36 cellular contexts compared by ENCODE assay signal in genomic region chr5:133603711-133604110, GRCh38. TPM values are rescaled to one million over a fixed set of nuclear protein-coding genes. Genes with fewer than 3 reads are reported as not detected.
"Had no signal": no experiment of that assay in that cellular context is flagged by ENCODE, and none has a peak within 500 bp of the region (broad histone marks: within the 10 kb centered on the region; RNA-seq: fewer than 3 reads in every experiment).

No MANE protein-coding gene starts in this region.

- DNase-seq: activated CD4-positive, alpha-beta T cell treated with anti-CD3 and anti-CD28 coated beads for 1 hour; activated CD4-positive, alpha-beta T cell treated with anti-CD3 and anti-CD28 coated beads for 4 hours; activated CD4-positive, alpha-beta T cell treated with anti-CD3 and anti-CD28 coated beads, Interleukin-2, amount 10 ng/mL, durations not matched to agents 7 days and 5 days; activated CD4-positive, alpha-beta T cell treated with anti-CD3 and anti-CD28 coated beads, Interleukin-2, amount 50 U/mL, for 48 hours; activated CD8-positive, alpha-beta memory T cell treated with anti-CD3 and anti-CD28 coated beads, Interleukin-2, amount 10 ng/mL, durations not matched to agents 7 days and 5 days; activated CD8-positive, alpha-beta memory T cell treated with anti-CD3 and anti-CD28 coated beads, Interleukin-2, amount 50 U/mL, for 4 hours; activated CD8-positive, alpha-beta T cell treated with anti-CD3 and anti-CD28 coated beads, Interleukin-2, amount 10 ng/mL, durations not matched to agents 7 days and 5 days; activated effector memory CD4-positive, alpha-beta T cell treated with anti-CD3 and anti-CD28 coated beads, Interleukin-2, amount 50 U/mL, for 16 hours; activated naive CD4-positive, alpha-beta T cell; activated naive CD4-positive, alpha-beta T cell treated with anti-CD3 and anti-CD28 coated beads, Interleukin-2, amount 10 ng/mL, durations not matched to agents 7 days and 5 days; activated naive CD8-positive, alpha-beta T cell treated with anti-CD3 and anti-CD28 coated beads, Interleukin-2, amount 10 ng/mL, durations not matched to agents 7 days and 5 days; activated T-cell treated with anti-CD3 and anti-CD28 coated beads, Interleukin-2, amount 50 U/mL, for 1 hour; activated T-cell treated with anti-CD3 and anti-CD28 coated beads, Interleukin-2, amount 50 U/mL, for 48 hours; brain microvascular endothelial cell; dorsolateral prefrontal cortex; effector memory CD4-positive, alpha-beta T cell; endodermal cell; foreskin keratinocyte; gastrocnemius medialis; heart right ventricle; T-helper 1 cell; T-helper 17 cell; T1000 had no signal

- H3K4me3 Mint-ChIP-seq: activated CD4-positive, alpha-beta T cell treated with anti-CD3 and anti-CD28 coated beads, Interleukin-2, amount 10 ng/mL, durations not matched to agents 7 days and 5 days; activated CD8-positive, alpha-beta memory T cell treated with anti-CD3 and anti-CD28 coated beads, Interleukin-2, amount 10 ng/mL, durations not matched to agents 7 days and 5 days; activated CD8-positive, alpha-beta T cell treated with anti-CD3 and anti-CD28 coated beads, Interleukin-2, amount 10 ng/mL, durations not matched to agents 7 days and 5 days; activated naive CD4-positive, alpha-beta T cell treated with anti-CD3 and anti-CD28 coated beads, Interleukin-2, amount 10 ng/mL, durations not matched to agents 7 days and 5 days; activated naive CD8-positive, alpha-beta T cell treated with anti-CD3 and anti-CD28 coated beads, Interleukin-2, amount 10 ng/mL, durations not matched to agents 7 days and 5 days; activated T-helper 1 cell treated with anti-CD3 and anti-CD28 coated beads, Interleukin-12 subunit alpha, Interleukin-12 subunit beta, Interleukin-2, Interleukin-4 antibody, amounts not matched to agents 30 ng/mL and 10 ng/mL and 1 ng/mL, durations not matched to agents 14 hours and 24 hours and 36 hours; central memory CD8-positive, alpha-beta T cell; dendritic cell treated with granulocyte-macrophage colony-stimulating factor and Interleukin-4, amounts not matched to agents 40 ng/mL and 50 ng/mL, for 4 days; endodermal cell; T-helper 17 cell; T-helper 2 cell treated with Interferon-gamma antibody and Interleukin-4, amounts not matched to agents 5 μg/mL and 100 μg/mL, for 36 hours had no signal

- H3K27ac Mint-ChIP-seq: activated CD4-positive, alpha-beta T cell treated with anti-CD3 and anti-CD28 coated beads, Interleukin-2, amount 10 ng/mL, durations not matched to agents 7 days and 5 days; activated CD8-positive, alpha-beta memory T cell treated with anti-CD3 and anti-CD28 coated beads, Interleukin-2, amount 10 ng/mL, durations not matched to agents 7 days and 5 days; activated CD8-positive, alpha-beta T cell treated with anti-CD3 and anti-CD28 coated beads, Interleukin-2, amount 10 ng/mL, durations not matched to agents 7 days and 5 days; activated naive CD4-positive, alpha-beta T cell treated with anti-CD3 and anti-CD28 coated beads, Interleukin-2, amount 10 ng/mL, durations not matched to agents 7 days and 5 days; activated naive CD4-positive, alpha-beta T cell treated with anti-CD3 and anti-CD28 coated beads, Interleukin-2, amount 50 U/mL, for 72 hours; activated naive CD8-positive, alpha-beta T cell treated with anti-CD3 and anti-CD28 coated beads, Interleukin-2, amount 10 ng/mL, durations not matched to agents 7 days and 5 days; activated T-helper 1 cell treated with anti-CD3 and anti-CD28 coated beads, Interleukin-12 subunit alpha, Interleukin-12 subunit beta, Interleukin-2, Interleukin-4 antibody, amounts not matched to agents 30 ng/mL and 10 ng/mL and 1 ng/mL, durations not matched to agents 14 hours and 24 hours and 36 hours; activated T-helper 2 cell treated with anti-CD3 and anti-CD28 coated beads, Interferon-gamma antibody, Interleukin-2, Interleukin-4, amounts not matched to agents 10 μg/mL and 5 μg/mL and 100 μg/mL, durations not matched to agents 14 hours and 24 hours and 36 hours; dendritic cell treated with granulocyte-macrophage colony-stimulating factor and Interleukin-4, amounts not matched to agents 40 ng/mL and 50 ng/mL, for 4 days; endodermal cell; T-helper 17 cell; T-helper 2 cell treated with Interferon-gamma antibody and Interleukin-4, amounts not matched to agents 5 μg/mL and 100 μg/mL, for 36 hours had no signal

- ATAC-seq: activated CD8-positive, alpha-beta memory T cell treated with anti-CD3 and anti-CD28 coated beads, Interleukin-2, amount 10 ng/mL, durations not matched to agents 7 days and 5 days; activated CD8-positive, alpha-beta T cell treated with anti-CD3 and anti-CD28 coated beads, Interleukin-2, amount 10 ng/mL, durations not matched to agents 7 days and 5 days; activated naive CD4-positive, alpha-beta T cell treated with anti-CD3 and anti-CD28 coated beads, Interleukin-2, amount 50 U/mL, for 72 hours; esophagus mucosa; foreskin keratinocyte; gastrocnemius medialis; heart right ventricle; T-helper 17 cell had no signal

- H3K79me2 ChIP-seq: hepatocyte had no signal

- H3K9me3 ChIP-seq: gastrocnemius medialis had no signal

- H3K4me1 ChIP-seq: foreskin keratinocyte, gastrocnemius medialis had no signal

- H3K36me3 ChIP-seq: brain microvascular endothelial cell, gastrocnemius medialis, heart right ventricle had no signal

- H3K36me3 Mint-ChIP-seq: activated CD8-positive, alpha-beta memory T cell treated with anti-CD3 and anti-CD28 coated beads, Interleukin-2, amount 10 ng/mL, durations not matched to agents 7 days and 5 days; activated naive CD4-positive, alpha-beta T cell treated with anti-CD3 and anti-CD28 coated beads, Interleukin-2, amount 10 ng/mL, durations not matched to agents 7 days and 5 days; activated naive CD4-positive, alpha-beta T cell treated with anti-CD3 and anti-CD28 coated beads, Interleukin-2, amount 50 U/mL, for 72 hours; activated naive CD8-positive, alpha-beta T cell treated with anti-CD3 and anti-CD28 coated beads, Interleukin-2, amount 10 ng/mL, durations not matched to agents 7 days and 5 days had no signal

- H3K4me1 Mint-ChIP-seq: activated CD4-positive, alpha-beta T cell treated with anti-CD3 and anti-CD28 coated beads, Interleukin-2, amount 10 ng/mL, durations not matched to agents 7 days and 5 days; activated CD8-positive, alpha-beta memory T cell treated with anti-CD3 and anti-CD28 coated beads, Interleukin-2, amount 10 ng/mL, durations not matched to agents 7 days and 5 days; activated naive CD4-positive, alpha-beta T cell treated with anti-CD3 and anti-CD28 coated beads, Interleukin-2, amount 10 ng/mL, durations not matched to agents 7 days and 5 days; activated naive CD8-positive, alpha-beta T cell treated with anti-CD3 and anti-CD28 coated beads, Interleukin-2, amount 10 ng/mL, durations not matched to agents 7 days and 5 days; central memory CD8-positive, alpha-beta T cell had no signal

- H3K4me3 ChIP-seq: coronary artery, dorsolateral prefrontal cortex, gastrocnemius medialis, heart right ventricle, hepatocyte had no signal

- H2AFZ ChIP-seq: hepatocyte had no signal

- H3K4me2 ChIP-seq: hepatocyte had no signal

- H3K27ac ChIP-seq: brain microvascular endothelial cell, coronary artery, dorsolateral prefrontal cortex, foreskin keratinocyte, gastrocnemius medialis, heart right ventricle, hepatocyte had no signal

- H3K9me3 Mint-ChIP-seq: activated CD4-positive, alpha-beta T cell treated with anti-CD3 and anti-CD28 coated beads, Interleukin-2, amount 10 ng/mL, durations not matched to agents 7 days and 5 days; activated naive CD4-positive, alpha-beta T cell treated with anti-CD3 and anti-CD28 coated beads, Interleukin-2, amount 10 ng/mL, durations not matched to agents 7 days and 5 days; activated naive CD4-positive, alpha-beta T cell treated with anti-CD3 and anti-CD28 coated beads, Interleukin-2, amount 50 U/mL, for 72 hours; activated naive CD8-positive, alpha-beta T cell treated with anti-CD3 and anti-CD28 coated beads, Interleukin-2, amount 10 ng/mL, durations not matched to agents 7 days and 5 days; activated T-helper 1 cell treated with anti-CD3 and anti-CD28 coated beads, Interleukin-12 subunit alpha, Interleukin-12 subunit beta, Interleukin-2, Interleukin-4 antibody, amounts not matched to agents 30 ng/mL and 10 ng/mL and 1 ng/mL, durations not matched to agents 14 hours and 24 hours and 36 hours; activated T-helper 2 cell treated with anti-CD3 and anti-CD28 coated beads, Interferon-gamma antibody, Interleukin-2, Interleukin-4, amounts not matched to agents 10 μg/mL and 5 μg/mL and 100 μg/mL, durations not matched to agents 14 hours and 24 hours and 36 hours; central memory CD8-positive, alpha-beta T cell; dendritic cell treated with granulocyte-macrophage colony-stimulating factor and Interleukin-4, amounts not matched to agents 40 ng/mL and 50 ng/mL, for 4 days; endodermal cell; T-helper 2 cell treated with Interferon-gamma antibody and Interleukin-4, amounts not matched to agents 5 μg/mL and 100 μg/mL, for 36 hours had no signal

RNA-seq across cellular contexts. Expression of gene FSTL4, which starts 8.6 kb away (rescaled TPM):
- total RNA-seq: activated CD4-positive, alpha-beta T cell treated with anti-CD3 and anti-CD28 coated beads, Interleukin-2, amount 10 ng/mL, durations not matched to agents 7 days and 5 days; activated CD8-positive, alpha-beta memory T cell treated with anti-CD3 and anti-CD28 coated beads, Interleukin-2, amount 10 ng/mL, durations not matched to agents 7 days and 5 days; activated CD8-positive, alpha-beta T cell treated with anti-CD3 and anti-CD28 coated beads, Interleukin-2, amount 10 ng/mL, durations not matched to agents 7 days and 5 days; activated naive CD4-positive, alpha-beta T cell treated with anti-CD3 and anti-CD28 coated beads, Interleukin-2, amount 50 U/mL, for 72 hours; activated T-helper 1 cell treated with anti-CD3 and anti-CD28 coated beads, Interleukin-12 subunit alpha, Interleukin-12 subunit beta, Interleukin-2, Interleukin-4 antibody, amounts not matched to agents 30 ng/mL and 10 ng/mL and 1 ng/mL, durations not matched to agents 14 hours and 24 hours and 36 hours; astrocyte; bronchial epithelial cell; cardiac septum; epithelial cell of proximal tubule had no signal
